10 cellular contexts compared by ENCODE assay signal in the genomic region with DNA sequence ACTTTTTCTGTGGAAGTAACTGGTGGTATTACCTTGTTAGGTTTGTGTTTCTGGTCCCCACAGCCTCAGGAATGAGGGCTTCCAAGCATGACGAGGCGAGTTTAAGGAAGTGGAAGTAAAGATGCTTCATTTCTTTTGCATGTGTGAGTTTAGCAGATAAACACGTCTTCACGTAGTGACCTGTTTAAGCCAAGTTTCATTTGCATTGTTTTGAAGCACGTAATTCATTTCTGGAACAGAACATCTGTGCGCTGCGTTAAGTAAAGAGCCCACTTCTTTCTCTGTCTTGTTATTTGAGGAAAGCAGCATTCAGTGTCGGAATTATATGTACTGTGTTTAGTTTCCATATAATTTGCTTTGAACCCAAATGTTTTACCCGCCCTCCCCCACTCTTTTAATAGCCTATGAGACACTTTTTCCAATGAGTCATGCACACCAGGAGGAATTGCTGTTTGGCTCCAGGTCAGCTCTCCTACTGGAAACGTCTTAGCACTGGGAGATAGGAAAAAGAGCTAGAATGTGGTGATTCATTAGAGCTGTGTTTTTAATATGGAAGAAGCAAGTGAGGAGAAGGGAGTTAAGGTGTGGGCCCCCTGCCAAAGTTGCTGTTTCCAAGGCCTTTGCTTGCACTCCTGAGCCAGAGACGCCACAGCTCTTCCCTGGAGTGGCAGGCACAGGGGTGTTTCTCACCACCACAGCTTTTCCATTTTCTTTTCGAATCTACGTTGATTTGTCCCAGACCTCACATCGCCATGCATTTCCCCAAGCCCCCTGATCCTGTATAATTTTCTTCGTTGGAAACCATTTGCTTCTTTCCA. TPM values are rescaled to one million over a fixed set of nuclear protein-coding genes. Genes with fewer than 3 reads are reported as not detected.
DNase-seq lines count a peak whose midpoint lies in the region; ATAC-seq and TF ChIP-seq lines count a peak whose summit lies in the region.
"Had no signal": no experiment of that assay in that cellular context is flagged by ENCODE, and none has a peak within 500 bp of the region (broad histone marks: within the 10 kb centered on the region; RNA-seq: fewer than 3 reads in every experiment).

No MANE protein-coding gene starts in this region.

- H3K4me2 ChIP-seq in OCI-LY3 (ENCODE audit: low read length), result peak overlapping the region; percentile 61

- peaks cover 5% of the 10 kb centered on the region; the same call in 1 of the 2 replicates for H3K27me3 ChIP-seq in OCI-LY3 (ENCODE audit: low read depth, low read length)
- no peaks in the 10 kb centered on the region for H3K27me3 ChIP-seq in esophagus muscularis mucosa

- no peak overlapping the region for H2AFZ ChIP-seq in OCI-LY3 (ENCODE audit: low read depth, low read length)

- H3K4me3 Mint-ChIP-seq in activated naive CD4-positive, alpha-beta T cell treated with anti-CD3 and anti-CD28 coated beads, Interleukin-2, amount 10 ng/mL, durations not matched to agents 7 days and 5 days, result no peak overlapping the region
- H3K4me3 Mint-ChIP-seq: stimulated activated naive CD8-positive, alpha-beta T cell treated with anti-CD3 and anti-CD28 coated beads, Interleukin-15, Interleukin-2, amounts not matched to agents 100 ng/mL and 50 ng/mL, for 24 hours had no signal

- H3K79me2 ChIP-seq in OCI-LY3 (ENCODE audit: low read length), result no peaks in the 10 kb centered on the region

- H3K4me3 ChIP-seq in OCI-LY3 (ENCODE audit: low read length) (peak overlapping the region; percentile 37; the same call in 1 of the 2 replicates), esophagus muscularis mucosa (peak overlapping the region; percentile 16 to 36 (median 28))

- H3K27ac ChIP-seq in OCI-LY3 (ENCODE audit: low read length) (peak overlapping the region; percentile 91), esophagus muscularis mucosa (replicated peaks in 1 of 4) (peak overlapping the region; percentile 88 to 92 (median 92))

- no peak overlapping the region for H3K27ac Mint-ChIP-seq in activated naive CD4-positive, alpha-beta T cell treated with anti-CD3 and anti-CD28 coated beads, Interleukin-2, amount 10 ng/mL, durations not matched to agents 7 days and 5 days
- H3K27ac Mint-ChIP-seq: stimulated activated naive CD8-positive, alpha-beta T cell treated with anti-CD3 and anti-CD28 coated beads, Interleukin-15, Interleukin-2, amounts not matched to agents 100 ng/mL and 50 ng/mL, for 24 hours had no signal

- H3K27me3 Mint-ChIP-seq in activated naive CD4-positive, alpha-beta T cell treated with anti-CD3 and anti-CD28 coated beads, Interleukin-2, amount 10 ng/mL, durations not matched to agents 7 days and 5 days, result peaks cover 19% of the 10 kb centered on the region

- H3K9me3 Mint-ChIP-seq in activated naive CD4-positive, alpha-beta T cell treated with anti-CD3 and anti-CD28 coated beads, Interleukin-2, amount 10 ng/mL, durations not matched to agents 7 days and 5 days, result peaks cover 5% of the 10 kb centered on the region
- H3K9me3 Mint-ChIP-seq: stimulated activated naive CD8-positive, alpha-beta T cell treated with anti-CD3 and anti-CD28 coated beads, Interleukin-15, Interleukin-2, amounts not matched to agents 100 ng/mL and 50 ng/mL, for 24 hours had no signal

- 20% methylated on average over 15 of the region's 15 CpGs for WGBS in esophagus muscularis mucosa

- TF ChIP-seq POLR2A in esophagus muscularis mucosa (IDR thresholded peaks at IDR 0.05; ENCODE audit: low read depth), result no peak

- CTCF ChIA-PET in activated naive CD4-positive, alpha-beta T cell treated with anti-CD3 and anti-CD28 coated beads, Interleukin-2, amount 10 ng/mL, durations not matched to agents 7 days and 5 days (lab: Charles Lee), result interaction anchor here (1.3 to 1.6 kb wide), 2 partner anchors 9 to 127 kb away, joined by 3 to 4 read pairs; no protein-coding TSS in a partner anchor

- H3K36me3 ChIP-seq in OCI-LY3 (replicated peaks; ENCODE audit: low read depth, low read length) (peaks cover 7% of the 10 kb centered on the region), esophagus muscularis mucosa (no peaks in the 10 kb centered on the region)

- H3K4me1 ChIP-seq in OCI-LY3 (ENCODE audit: low read length) (peaks cover 34% of the 10 kb centered on the region), esophagus muscularis mucosa (peaks cover 24 to 50% (median 44%) of the 10 kb centered on the region in 4 donors)

- TF ChIP-seq CTCF in OCI-LY3 (IDR thresholded peaks at IDR 0.05; ENCODE audit: low read depth, low read length) (no peak), esophagus muscularis mucosa (IDR thresholded peaks at IDR 0.05) (no peak)

- intact Hi-C loops in esophagus muscularis mucosa (cut with DNase I), result loop anchor here (2.0 kb wide), 1 partner anchor 33 kb away; no protein-coding TSS in a partner anchor

- ATAC-seq in GM21576 (IDR thresholded peaks at IDR 0.05; ENCODE audit: unreplicated experiment), result peak; percentile 82

- H3K36me3 Mint-ChIP-seq in activated naive CD4-positive, alpha-beta T cell treated with anti-CD3 and anti-CD28 coated beads, Interleukin-2, amount 10 ng/mL, durations not matched to agents 7 days and 5 days, result no peaks in the 10 kb centered on the region

- H3K9me3 ChIP-seq in OCI-LY3 (ENCODE audit: insufficient read depth, low read length) (0 out of 2 replicates have a peak, but pooled peaks cover 7% of the 10 kb centered on the region), esophagus muscularis mucosa (no peaks in the 10 kb centered on the region)

- H3K9ac ChIP-seq in OCI-LY3 (ENCODE audit: low read length), result peak overlapping the region; percentile 46

- peak; percentile 82 for TF ChIP-seq EP300 in esophagus muscularis mucosa (IDR thresholded peaks at IDR 0.05)

- no peaks in the 10 kb centered on the region for H3K4me1 Mint-ChIP-seq in activated naive CD4-positive, alpha-beta T cell treated with anti-CD3 and anti-CD28 coated beads, Interleukin-2, amount 10 ng/mL, durations not matched to agents 7 days and 5 days

- no peaks in the 10 kb centered on the region for H4K20me1 ChIP-seq in OCI-LY3 (ENCODE audit: insufficient read depth, low read length)

- DNase-seq in A172 (ENCODE audit: low spot score), result peak; percentile 94
- no peak for DNase-seq in esophagus muscularis mucosa (ENCODE audit: extremely low spot score)
- peak; percentile 96 for DNase-seq in non-pigmented ciliary epithelial cell (ENCODE audit: low read depth)
- DNase-seq in activated naive CD4-positive, alpha-beta T cell treated with anti-CD3 and anti-CD28 coated beads, Interleukin-2, amount 10 ng/mL, durations not matched to agents 7 days and 5 days, result no peak
- DNase-seq in midbrain (lab: John Stamatoyannopoulos, UW), result no peak
- no peak for DNase-seq in NCI-H128 (lab: John Stamatoyannopoulos, UW; ENCODE audit: unreplicated experiment)
- DNase-seq: DND-41 had no signal

RNA-seq across cellular contexts. Expression of gene BTBD16, which starts 36.8 kb away (rescaled TPM):
- not detected in 2 replicates for total RNA-seq in A172 (2014; rRNA removed; shearing (Covaris generic))
- under 1 TPM in 1 of 4 donors, not detected in 3; 0.29 TPM for total RNA-seq in esophagus muscularis mucosa

Comparison
In these comparisons a context has a peak if more than half of its experiments do, and no peak if none do; other contexts are left out.
1. DNase-seq: peak in A172 (single experiment) and non-pigmented ciliary epithelial cell (single experiment); none in esophagus muscularis mucosa (single experiment), activated naive CD4-positive, alpha-beta T cell treated with anti-CD3 and anti-CD28 coated beads, Interleukin-2, amount 10 ng/mL, durations not matched to agents 7 days and 5 days (single experiment), midbrain (single experiment) and NCI-H128 (single experiment).